In genomic region chr1:27027575-27028250, GRCh38 we compare ENCODE assay signal across 14 cellular contexts. TPM values are rescaled to one million over a fixed set of nuclear protein-coding genes. Genes with fewer than 3 reads are reported as not detected.
A peak's percentile ranks its signal among the peaks of the same experiment; 100 is the strongest.
DNase-seq lines count a peak whose midpoint lies in the region; ATAC-seq, FAIRE-seq and TF ChIP-seq lines count a peak whose summit lies in the region.
"Had no signal": no experiment of that assay in that cellular context is flagged by ENCODE, and none has a peak within 500 bp of the region (broad histone marks: within the 10 kb centered on the region; RNA-seq: fewer than 3 reads in every experiment).

No MANE protein-coding gene starts in this region.

- H3K4me3 Mint-ChIP-seq in dendritic cell treated with granulocyte-macrophage colony-stimulating factor and Interleukin-4, amounts not matched to agents 40 ng/mL and 50 ng/mL, for 4 days, result peak overlapping the region; percentile 9
- H3K4me3 Mint-ChIP-seq: activated naive CD4-positive, alpha-beta T cell treated with anti-CD3 and anti-CD28 coated beads for 36 hours; CD4-positive, CD25-positive, alpha-beta regulatory T cell had no signal

- H3K27ac ChIP-seq in pancreas (peak overlapping the region in 2 of 4 donors; percentile 76 to 85), tibial nerve (peak overlapping the region in 2 of 4 donors; percentile 58 to 60)

- intact Hi-C loops in dendritic cell treated with granulocyte-macrophage colony-stimulating factor and Interleukin-4, amounts not matched to agents 40 ng/mL and 50 ng/mL, for 4 days (cut with micrococcal nuclease), result no loop called here
- intact Hi-C loops in pancreas (cut with DNase I), result no loop called here

- H3K4me3 ChIP-seq in pancreas, result no peak overlapping the region
- no peak overlapping the region for H3K4me3 ChIP-seq in tibial nerve

- peaks cover 8% of the 10 kb centered on the region for H3K27me3 Mint-ChIP-seq in dendritic cell treated with granulocyte-macrophage colony-stimulating factor and Interleukin-4, amounts not matched to agents 40 ng/mL and 50 ng/mL, for 4 days

- no peaks in the 10 kb centered on the region for H3K9me3 ChIP-seq in pancreas
- no peaks in the 10 kb centered on the region for H3K9me3 ChIP-seq in tibial nerve

- H3K27me3 ChIP-seq in pancreas (no peaks in the 10 kb centered on the region), tibial nerve (no peaks in the 10 kb centered on the region)

- H3K27ac Mint-ChIP-seq in dendritic cell treated with granulocyte-macrophage colony-stimulating factor and Interleukin-4, amounts not matched to agents 40 ng/mL and 50 ng/mL, for 4 days, result peak overlapping the region; percentile 55
- H3K27ac Mint-ChIP-seq: activated naive CD4-positive, alpha-beta T cell treated with anti-CD3 and anti-CD28 coated beads for 36 hours; CD4-positive, CD25-positive, alpha-beta regulatory T cell had no signal

- WGBS in pancreas, 2 donors, result 57 to 61% methylated on average over 8 of the region's 8 CpGs
- 76 to 77% methylated on average over 8 of the region's 8 CpGs for WGBS in tibial nerve, 2 donors

- TF ChIP-seq CTCF in pancreas (IDR thresholded peaks at IDR 0.05), result no peak
- TF ChIP-seq CTCF in tibial nerve (IDR thresholded peaks at IDR 0.05), result no peak

- ATAC-seq in pancreas, result peak in 3 of 4 donors; percentile 4 to 52 (median 40)
- ATAC-seq in HG03457 (IDR thresholded peaks at IDR 0.05; ENCODE audit: unreplicated experiment), result no peak

- H3K4me1 Mint-ChIP-seq in dendritic cell treated with granulocyte-macrophage colony-stimulating factor and Interleukin-4, amounts not matched to agents 40 ng/mL and 50 ng/mL, for 4 days (ENCODE audit: low read depth), result peaks cover 36% of the 10 kb centered on the region
- H3K4me1 Mint-ChIP-seq: CD4-positive, CD25-positive, alpha-beta regulatory T cell had no signal

- H3K36me3 Mint-ChIP-seq in dendritic cell treated with granulocyte-macrophage colony-stimulating factor and Interleukin-4, amounts not matched to agents 40 ng/mL and 50 ng/mL, for 4 days (ENCODE audit: low read depth), result no peaks in the 10 kb centered on the region
- H3K36me3 Mint-ChIP-seq: CD4-positive, CD25-positive, alpha-beta regulatory T cell had no signal

- TF ChIP-seq POLR2A in tibial nerve (IDR thresholded peaks at IDR 0.05), result no peak

- H3K36me3 ChIP-seq in pancreas (no peaks in the 10 kb centered on the region), tibial nerve (no peaks in the 10 kb centered on the region)

- no peaks in the 10 kb centered on the region for H3K9me3 Mint-ChIP-seq in dendritic cell treated with granulocyte-macrophage colony-stimulating factor and Interleukin-4, amounts not matched to agents 40 ng/mL and 50 ng/mL, for 4 days
- H3K9me3 Mint-ChIP-seq: activated naive CD4-positive, alpha-beta T cell treated with anti-CD3 and anti-CD28 coated beads for 36 hours had no signal

- no peak for TF ChIP-seq EP300 in tibial nerve (IDR thresholded peaks at IDR 0.05)

- H3K4me1 ChIP-seq in pancreas (peaks cover 0 to 16% (median 0%) of the 10 kb centered on the region in 3 donors), tibial nerve (peaks cover 0 to 28% (median 5%) of the 10 kb centered on the region in 4 donors)

- no peak for FAIRE-seq in pancreas (lab: Jason Lieb, UNC)
- FAIRE-seq: endometrium had no signal

- DNase-seq in DMS153 treated with DMSO at 0.1 percent for 48 hours (lab: John Stamatoyannopoulos, UW; ENCODE audit: unreplicated experiment), result peak; percentile 69
- peak; percentile 64 for DNase-seq in NCI-H2196 (lab: John Stamatoyannopoulos, UW; ENCODE audit: unreplicated experiment)
- peak in 2 of 6 donors; percentile 31 to 54 for DNase-seq in pancreas
- no peak for DNase-seq in tibial nerve (ENCODE audit: low spot score in 2 of 2)
- DNase-seq in EL, result no peak
- no peak for DNase-seq in NCI-H1930 (lab: John Stamatoyannopoulos, UW)
- DNase-seq: activated CD4-positive, CD25-positive, alpha-beta regulatory T cell; activated naive CD4-positive, alpha-beta T cell treated with anti-CD3 and anti-CD28 coated beads for 36 hours; NCI-H1092; posterior cingulate gyrus had no signal

RNA-seq across cellular contexts. Expression of gene TENT5B, which starts 15.1 kb away (rescaled TPM):
- total RNA-seq in pancreas, result 1 to 10 TPM in 1 of 6 donors, under 1 TPM in 5; 0.08 to 2.0 (median 0.61) TPM
- 1 to 10 TPM; 1.3 to 3.3 TPM for polyA plus RNA-seq in pancreas
- 10 to 100 TPM; 11.7 to 36.3 (median 27.4) TPM for total RNA-seq in tibial nerve
- total RNA-seq: activated naive CD4-positive, alpha-beta T cell treated with anti-CD3 and anti-CD28 coated beads for 36 hours; CD4-positive, CD25-positive, alpha-beta regulatory T cell had no signal
- polyA plus RNA-seq: CD4-positive, CD25-positive, alpha-beta regulatory T cell had no signal

RNA-seq across cellular contexts. Expression of gene TRNP1, which starts 34.2 kb away (rescaled TPM):
- total RNA-seq in pancreas (10 to 100 TPM; 10.4 to 36.8 (median 18.4) TPM), tibial nerve (10 to 100 TPM; 15.0 to 55.7 (median 52.4) TPM)
- 10 to 100 TPM; 42.1 to 48.2 TPM for polyA plus RNA-seq in pancreas
- total RNA-seq: CD4-positive, CD25-positive, alpha-beta regulatory T cell had no signal
- polyA plus RNA-seq: CD4-positive, CD25-positive, alpha-beta regulatory T cell had no signal

Comparison
In these comparisons a context has a peak if more than half of its experiments do, and no peak if none do; other contexts are left out.
1. DNase-seq: peak in DMS153 treated with DMSO at 0.1 percent for 48 hours (single experiment) and NCI-H2196 (single experiment); none in tibial nerve (0 of 2), EL (single experiment) and NCI-H1930 (0 of 2).
2. RNA of gene TENT5B, which starts 15.1 kb away (total RNA-seq): 11.7 to 36.3 TPM in tibial nerve; 0.08 to 2.0 TPM in pancreas; every median in the first group is over 4 times any median in the second.